Comparison of ENCODE assay signal across 21 cellular contexts in genomic region chr4:162782778-162783507, GRCh38.
DNase-seq lines count a peak whose midpoint lies in the region; ATAC-seq lines count a peak whose summit lies in the region.
"Had no signal": no experiment of that assay in that cellular context is flagged by ENCODE, and none has a peak within 500 bp of the region (broad histone marks: within the 10 kb centered on the region; RNA-seq: fewer than 3 reads in every experiment).

No MANE protein-coding gene starts in this region.

- H3K4me3 ChIP-seq in HUES48 (ENCODE audit: low read depth, low read length): no peak overlapping the region
- H3K4me3 ChIP-seq in H7 (ENCODE audit: insufficient read depth, low read depth, low read length): no peak overlapping the region
- H3K4me3 ChIP-seq: prostate gland, thoracic aorta had no signal

- H3K9ac ChIP-seq in HUES48 (ENCODE audit: low read depth, low read length): peak overlapping the region; percentile 1; the same call in 1 of the 2 replicates

- no peak overlapping the region for H3K27ac ChIP-seq in HUES48 (ENCODE audit: low read depth, low read length)
- H3K27ac ChIP-seq in angular gyrus (ENCODE audit: low read depth, low read length): peak overlapping the region; percentile 89
- H3K27ac ChIP-seq: prostate gland, RWPE1, thoracic aorta had no signal

- H3K27me3 ChIP-seq in HUES48 (ENCODE audit: control insufficient read depth, insufficient read depth, low read length) (no peaks in the 10 kb centered on the region), H7 (ENCODE audit: control insufficient read depth, insufficient read depth, low read length) (no peaks in the 10 kb centered on the region)

- ATAC-seq in GM21737 (IDR thresholded peaks at IDR 0.05; ENCODE audit: unreplicated experiment): no peak
- ATAC-seq: activated CD4-positive, CD25-positive, alpha-beta regulatory T cell treated with anti-CD3 and anti-CD28 coated beads, Interleukin-2, amount 50 U/mL, for 24 hours; activated CD8-positive, alpha-beta T cell treated with anti-CD3 and anti-CD28 coated beads for 36 hours; stimulated activated naive B cell treated with anti-CD40 and anti-IgM and Interleukin-4, amounts not matched to agents 10 μg/mL and 1 μg/mL and 100 μg/mL, for 72 hours had no signal

- no peaks in the 10 kb centered on the region for H3K9me3 ChIP-seq in HUES48 (ENCODE audit: control insufficient read depth, insufficient read depth, low read length)
- H3K9me3 ChIP-seq: prostate gland, thoracic aorta had no signal

- H3K4me1 ChIP-seq in HUES48 (ENCODE audit: control insufficient read depth, insufficient read depth, low read length): peaks cover 8% of the 10 kb centered on the region
- H3K4me1 ChIP-seq: prostate gland had no signal

- H3K36me3 ChIP-seq in HUES48 (ENCODE audit: control insufficient read depth, insufficient read depth, low read length): no peaks in the 10 kb centered on the region
- H3K36me3 ChIP-seq in H7 (replicated peaks; ENCODE audit: control insufficient read depth, insufficient read depth, low read length): no peaks in the 10 kb centered on the region
- H3K36me3 ChIP-seq: prostate gland, thoracic aorta had no signal

- DNase-seq in glomerular visceral epithelial cell (ENCODE audit: extremely low spot score) (peak; percentile 2), renal cortical epithelial cell (ENCODE audit: low read depth) (peak; percentile 2), SKM-1 (lab: John Stamatoyannopoulos, UW; ENCODE audit: unreplicated experiment) (no peak), H7 (no peak), NCI-H146 treated with DMSO at 0.1 percent for 48 hours (lab: John Stamatoyannopoulos, UW; ENCODE audit: unreplicated experiment) (no peak)
- DNase-seq: activated CD8-positive, alpha-beta T cell treated with anti-CD3 and anti-CD28 coated beads for 36 hours; activated effector memory CD4-positive, alpha-beta T cell treated with anti-CD3 and anti-CD28 coated beads, Interleukin-2, amount 50 U/mL, for 16 hours; activated T-cell treated with anti-CD3 and anti-CD28 coated beads for 4 hours; CD4-positive, CD25-positive, alpha-beta regulatory T cell; NCI-H1105 treated with DMSO at 0.1 percent for 48 hours; NCI-H2081 treated with DMSO at 0.1 percent for 48 hours; NCI-H510A; stimulated activated naive B cell treated with anti-CD40 and anti-IgM and Interleukin-4, amounts not matched to agents 10 μg/mL and 1 μg/mL and 100 μg/mL, for 72 hours; T1000 had no signal

Comparison
In these comparisons a context has a peak if more than half of its experiments do, and no peak if none do; other contexts are left out.
1. DNase-seq: peak in glomerular visceral epithelial cell (single experiment) and renal cortical epithelial cell (single experiment); none in SKM-1 (single experiment), H7 (single experiment) and NCI-H146 treated with DMSO at 0.1 percent for 48 hours (single experiment).